In the genomic region with DNA sequence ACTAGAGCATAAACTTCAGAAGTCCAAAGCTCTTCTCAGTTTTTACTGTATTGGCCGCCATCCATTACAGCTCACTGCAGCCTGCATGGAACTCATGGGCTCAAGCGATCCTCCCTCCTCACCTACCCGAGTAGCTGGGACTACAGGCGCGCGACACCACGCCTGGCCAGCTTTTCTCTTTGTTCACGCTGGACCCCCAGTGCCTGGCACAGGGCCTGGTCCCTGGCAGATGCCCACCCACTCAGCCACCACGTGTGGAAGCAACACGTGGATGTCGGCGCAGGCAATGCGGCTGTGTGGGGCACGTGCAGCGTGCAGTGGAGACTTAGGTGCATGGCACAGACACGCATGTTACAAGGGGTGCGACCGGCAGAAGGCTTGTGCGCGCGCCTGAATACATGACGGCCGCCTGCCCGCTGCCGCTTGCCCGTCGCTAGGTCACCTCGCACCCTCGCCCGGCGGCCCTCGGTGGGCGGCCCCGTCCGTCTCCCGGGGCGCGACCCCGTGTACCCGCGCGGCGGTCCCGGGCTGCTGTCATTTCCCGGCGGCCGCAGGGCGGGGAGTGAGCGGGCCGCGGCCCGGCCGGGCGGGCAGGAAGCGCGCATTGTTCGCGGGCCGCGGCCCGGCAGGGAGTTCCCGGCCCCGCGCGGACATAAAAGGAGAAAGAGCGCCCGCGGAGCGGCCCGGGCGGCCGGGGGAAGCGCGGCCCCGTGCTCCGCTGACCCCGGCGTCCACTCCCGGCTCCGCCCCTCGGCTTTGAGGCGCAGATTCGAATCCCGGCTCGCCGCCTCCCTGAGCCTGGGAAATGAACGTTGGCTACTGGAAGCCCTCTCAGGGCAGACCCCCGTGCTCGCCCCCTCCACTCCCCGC, we compare ENCODE assay signal across 8 cellular contexts. TPM values are rescaled to one million over a fixed set of nuclear protein-coding genes. Genes with fewer than 3 reads are reported as not detected.
A peak's percentile ranks its signal among the peaks of the same experiment; 100 is the strongest.
DNase-seq lines count a peak whose midpoint lies in the region; ATAC-seq and TF ChIP-seq lines count a peak whose summit lies in the region.

No MANE protein-coding gene starts in this region.

- ATAC-seq in WTC11 (peak; percentile 36), GM18511 (IDR thresholded peaks at IDR 0.05; ENCODE audit: unreplicated experiment) (no peak), GM21515 (IDR thresholded peaks at IDR 0.05; ENCODE audit: unreplicated experiment) (no peak)

- no peaks in the 10 kb centered on the region for H3K36me3 Mint-ChIP-seq in WTC11
- H3K36me3 Mint-ChIP-seq in neural progenitor cell: no peaks in the 10 kb centered on the region

- H3K9me3 ChIP-seq in neural progenitor cell (ENCODE audit: low read depth): no peaks in the 10 kb centered on the region

- TF ChIP-seq CTCF in WTC11 (IDR thresholded peaks at IDR 0.05) (no peak), fibroblast of the aortic adventitia (IDR thresholded peaks at IDR 0.05; ENCODE audit: insufficient read depth, low read length) (no peak), neural progenitor cell (IDR thresholded peaks at IDR 0.05) (no peak)

- H3K4me1 ChIP-seq in neural progenitor cell: peaks cover 13% of the 10 kb centered on the region

- peaks cover 57% of the 10 kb centered on the region for H3K27me3 ChIP-seq in neural progenitor cell

- peak; percentile 12 for DNase-seq in activated naive CD4-positive, alpha-beta T cell treated with Interleukin-2 at 50 U/mL for 16 hours
- no peak for DNase-seq in activated naive CD4-positive, alpha-beta T cell (lab: John Stamatoyannopoulos, UW)
- DNase-seq in WTC11 (ENCODE audit: low spot score): peak; percentile 55
- DNase-seq in fibroblast of the aortic adventitia (ENCODE audit: low read depth): no peak
- peak; percentile 77 for DNase-seq in neural progenitor cell (ENCODE audit: low spot score)
- DNase-seq in OCI-M1 (lab: John Stamatoyannopoulos, UW): no peak

- H3K4me3 ChIP-seq in fibroblast of the aortic adventitia (ENCODE audit: low read depth, low read length) (peak overlapping the region; percentile 54), neural progenitor cell (peak overlapping the region; percentile 57)

- H3K4me1 Mint-ChIP-seq in WTC11: peaks cover 29% of the 10 kb centered on the region
- H3K4me1 Mint-ChIP-seq in neural progenitor cell: peaks cover 19% of the 10 kb centered on the region

- H3K79me2 ChIP-seq in neural progenitor cell (ENCODE audit: low read depth): no peaks in the 10 kb centered on the region

- H3K9me3 Mint-ChIP-seq in WTC11 (no peaks in the 10 kb centered on the region), neural progenitor cell (peaks cover 2% of the 10 kb centered on the region)

- no peaks in the 10 kb centered on the region for H3K36me3 ChIP-seq in neural progenitor cell

- no peak overlapping the region for H3K9ac ChIP-seq in neural progenitor cell

- no peak overlapping the region for H3K27ac ChIP-seq in neural progenitor cell

- H4K20me1 ChIP-seq in neural progenitor cell (ENCODE audit: low read depth): no peaks in the 10 kb centered on the region

- POLR2A ChIA-PET in WTC11 (lab: Charles Lee): interaction anchor here (0.7 to 2.0 kb wide), 3 partner anchors 10 to 219 kb away, joined by 3 to 7 read pairs (median 3); no protein-coding TSS in a partner anchor

- peak overlapping the region; percentile 88 for H3K4me2 ChIP-seq in neural progenitor cell

- peaks cover 20% of the 10 kb centered on the region for H3F3A ChIP-seq in neural progenitor cell (ENCODE audit: low read depth)

- H3K4me3 Mint-ChIP-seq in WTC11 (peak overlapping the region; percentile 81), neural progenitor cell (peak overlapping the region; percentile 86)

- no peak overlapping the region for H3K27ac Mint-ChIP-seq in WTC11
- H3K27ac Mint-ChIP-seq in neural progenitor cell: no peak overlapping the region

- CTCF ChIA-PET in WTC11 (lab: Charles Lee): interaction anchor here (0.6 to 8.8 kb wide), 8 partner anchors 10 to 251 kb away, joined by 3 to 366 read pairs (median 12); a partner anchor contains a TSS

- H2AFZ ChIP-seq in neural progenitor cell (replicated peaks): peak overlapping the region; percentile 99

- H3K27me3 Mint-ChIP-seq in WTC11 (ENCODE audit: low read depth) (peaks cover 35% of the 10 kb centered on the region), neural progenitor cell (ENCODE audit: insufficient read depth, low read depth) (peaks cover 25% of the 10 kb centered on the region)

TF ChIP-seq in WTC11, 78 proteins besides CTCF, POLR2A, EP300 and RAD21 (continues in another document):
- TF ChIP-seq, protein P1, sequence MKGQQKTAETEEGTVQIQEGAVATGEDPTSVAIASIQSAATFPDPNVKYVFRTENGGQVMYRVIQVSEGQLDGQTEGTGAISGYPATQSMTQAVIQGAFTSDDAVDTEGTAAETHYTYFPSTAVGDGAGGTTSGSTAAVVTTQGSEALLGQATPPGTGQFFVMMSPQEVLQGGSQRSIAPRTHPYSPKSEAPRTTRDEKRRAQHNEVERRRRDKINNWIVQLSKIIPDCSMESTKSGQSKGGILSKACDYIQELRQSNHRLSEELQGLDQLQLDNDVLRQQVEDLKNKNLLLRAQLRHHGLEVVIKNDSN (CRISPR knock-in tag; IDR thresholded peaks at IDR 0.05): 0 out of 2 replicates have a peak, but pooled peaks have one; percentile 37
- TF ChIP-seq CREM (CRISPR knock-in tag; IDR thresholded peaks at IDR 0.05) (no peak), KAT7 (CRISPR knock-in tag; IDR thresholded peaks at IDR 0.05; ENCODE audit: borderline replicate concordance) (0 out of 2 replicates have a peak, but pooled peaks have one; percentile 43), NR2C2 (CRISPR knock-in tag; IDR thresholded peaks at IDR 0.05) (no peak), ZNF138 (CRISPR knock-in tag; conservative IDR thresholded peaks at IDR 0.05) (peak; percentile 47; the same call in 1 of the 2 replicates), CREB1 (CRISPR knock-in tag; IDR thresholded peaks at IDR 0.05) (no peak), ETV6 (CRISPR knock-in tag; IDR thresholded peaks at IDR 0.05) (peak; percentile 67; the same call in 1 of the 2 replicates), RELA (CRISPR knock-in tag; IDR thresholded peaks at IDR 0.05; ENCODE audit: borderline replicate concordance) (peak; percentile 26; the same call in 1 of the 2 replicates)
- TF ChIP-seq, protein P2, sequence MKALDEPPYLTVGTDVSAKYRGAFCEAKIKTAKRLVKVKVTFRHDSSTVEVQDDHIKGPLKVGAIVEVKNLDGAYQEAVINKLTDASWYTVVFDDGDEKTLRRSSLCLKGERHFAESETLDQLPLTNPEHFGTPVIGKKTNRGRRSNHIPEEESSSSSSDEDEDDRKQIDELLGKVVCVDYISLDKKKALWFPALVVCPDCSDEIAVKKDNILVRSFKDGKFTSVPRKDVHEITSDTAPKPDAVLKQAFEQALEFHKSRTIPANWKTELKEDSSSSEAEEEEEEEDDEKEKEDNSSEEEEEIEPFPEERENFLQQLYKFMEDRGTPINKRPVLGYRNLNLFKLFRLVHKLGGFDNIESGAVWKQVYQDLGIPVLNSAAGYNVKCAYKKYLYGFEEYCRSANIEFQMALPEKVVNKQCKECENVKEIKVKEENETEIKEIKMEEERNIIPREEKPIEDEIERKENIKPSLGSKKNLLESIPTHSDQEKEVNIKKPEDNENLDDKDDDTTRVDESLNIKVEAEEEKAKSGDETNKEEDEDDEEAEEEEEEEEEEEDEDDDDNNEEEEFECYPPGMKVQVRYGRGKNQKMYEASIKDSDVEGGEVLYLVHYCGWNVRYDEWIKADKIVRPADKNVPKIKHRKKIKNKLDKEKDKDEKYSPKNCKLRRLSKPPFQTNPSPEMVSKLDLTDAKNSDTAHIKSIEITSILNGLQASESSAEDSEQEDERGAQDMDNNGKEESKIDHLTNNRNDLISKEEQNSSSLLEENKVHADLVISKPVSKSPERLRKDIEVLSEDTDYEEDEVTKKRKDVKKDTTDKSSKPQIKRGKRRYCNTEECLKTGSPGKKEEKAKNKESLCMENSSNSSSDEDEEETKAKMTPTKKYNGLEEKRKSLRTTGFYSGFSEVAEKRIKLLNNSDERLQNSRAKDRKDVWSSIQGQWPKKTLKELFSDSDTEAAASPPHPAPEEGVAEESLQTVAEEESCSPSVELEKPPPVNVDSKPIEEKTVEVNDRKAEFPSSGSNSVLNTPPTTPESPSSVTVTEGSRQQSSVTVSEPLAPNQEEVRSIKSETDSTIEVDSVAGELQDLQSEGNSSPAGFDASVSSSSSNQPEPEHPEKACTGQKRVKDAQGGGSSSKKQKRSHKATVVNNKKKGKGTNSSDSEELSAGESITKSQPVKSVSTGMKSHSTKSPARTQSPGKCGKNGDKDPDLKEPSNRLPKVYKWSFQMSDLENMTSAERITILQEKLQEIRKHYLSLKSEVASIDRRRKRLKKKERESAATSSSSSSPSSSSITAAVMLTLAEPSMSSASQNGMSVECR (CRISPR knock-in tag; IDR thresholded peaks at IDR 0.05; ENCODE audit: borderline replicate concordance): 0 out of 2 replicates have a peak, but pooled peaks have one; percentile 20
- TF ChIP-seq, protein P3, sequence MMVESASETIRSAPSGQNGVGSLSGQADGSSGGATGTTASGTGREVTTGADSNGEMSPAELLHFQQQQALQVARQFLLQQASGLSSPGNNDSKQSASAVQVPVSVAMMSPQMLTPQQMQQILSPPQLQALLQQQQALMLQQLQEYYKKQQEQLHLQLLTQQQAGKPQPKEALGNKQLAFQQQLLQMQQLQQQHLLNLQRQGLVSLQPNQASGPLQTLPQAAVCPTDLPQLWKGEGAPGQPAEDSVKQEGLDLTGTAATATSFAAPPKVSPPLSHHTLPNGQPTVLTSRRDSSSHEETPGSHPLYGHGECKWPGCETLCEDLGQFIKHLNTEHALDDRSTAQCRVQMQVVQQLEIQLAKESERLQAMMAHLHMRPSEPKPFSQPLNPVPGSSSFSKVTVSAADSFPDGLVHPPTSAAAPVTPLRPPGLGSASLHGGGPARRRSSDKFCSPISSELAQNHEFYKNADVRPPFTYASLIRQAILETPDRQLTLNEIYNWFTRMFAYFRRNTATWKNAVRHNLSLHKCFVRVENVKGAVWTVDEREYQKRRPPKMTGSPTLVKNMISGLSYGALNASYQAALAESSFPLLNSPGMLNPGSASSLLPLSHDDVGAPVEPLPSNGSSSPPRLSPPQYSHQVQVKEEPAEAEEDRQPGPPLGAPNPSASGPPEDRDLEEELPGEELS (CRISPR knock-in tag; IDR thresholded peaks at IDR 0.05): peak; percentile 90; the same call in 1 of the 2 replicates
- TF ChIP-seq, protein P4, sequence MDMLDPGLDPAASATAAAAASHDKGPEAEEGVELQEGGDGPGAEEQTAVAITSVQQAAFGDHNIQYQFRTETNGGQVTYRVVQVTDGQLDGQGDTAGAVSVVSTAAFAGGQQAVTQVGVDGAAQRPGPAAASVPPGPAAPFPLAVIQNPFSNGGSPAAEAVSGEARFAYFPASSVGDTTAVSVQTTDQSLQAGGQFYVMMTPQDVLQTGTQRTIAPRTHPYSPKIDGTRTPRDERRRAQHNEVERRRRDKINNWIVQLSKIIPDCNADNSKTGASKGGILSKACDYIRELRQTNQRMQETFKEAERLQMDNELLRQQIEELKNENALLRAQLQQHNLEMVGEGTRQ (CRISPR knock-in tag; IDR thresholded peaks at IDR 0.05): peak; percentile 45

RNA-seq across cellular contexts. Expression of a gene that starts 24.1 kb away (rescaled TPM):
- total RNA-seq in WTC11 (2021): 0.89 to 1.1 TPM (median 1.0 TPM) in 3 replicates
- total RNA-seq in fibroblast of the aortic adventitia (ENCODE audit: low replicate concordance): 6.3 and 173 TPM in 2 replicates
- total RNA-seq in neural progenitor cell (ENCODE audit: low replicate concordance): 1.8 and 2.2 TPM in 2 replicates

Comparison
In these comparisons a context has a peak if more than half of its experiments do, and no peak if none do; other contexts are left out.
1. DNase-seq: peak in activated naive CD4-positive, alpha-beta T cell treated with Interleukin-2 at 50 U/mL for 16 hours (single experiment), WTC11 (single experiment) and neural progenitor cell (single experiment); none in activated naive CD4-positive, alpha-beta T cell (0 of 4), fibroblast of the aortic adventitia (single experiment) and OCI-M1 (single experiment).